ENCODE assay signal across 20 cellular contexts in the genomic region with DNA sequence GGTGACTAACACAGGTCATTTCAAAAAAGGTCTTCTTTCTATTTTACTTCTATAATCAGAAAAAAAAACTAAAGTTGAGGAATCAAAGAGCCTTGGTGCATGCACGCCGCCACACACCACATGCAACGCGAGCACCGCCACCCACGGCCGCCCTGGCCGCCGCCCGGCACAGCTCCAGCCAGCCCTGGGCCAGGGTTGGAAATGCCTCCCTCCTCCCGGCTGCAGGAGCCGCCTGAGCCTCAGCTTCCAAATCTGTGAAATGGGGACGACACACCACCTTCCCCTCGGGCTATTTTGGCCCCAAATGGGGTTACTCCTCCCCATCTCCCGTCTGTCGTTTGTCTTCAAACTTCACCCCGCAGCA. TPM values are rescaled to one million over a fixed set of nuclear protein-coding genes. Genes with fewer than 3 reads are reported as not detected.
DNase-seq lines count a peak whose midpoint lies in the region; ATAC-seq, FAIRE-seq and TF ChIP-seq lines count a peak whose summit lies in the region.
"Had no signal": no experiment of that assay in that cellular context is flagged by ENCODE, and none has a peak within 500 bp of the region (broad histone marks: within the 10 kb centered on the region; RNA-seq: fewer than 3 reads in every experiment).

No MANE protein-coding gene starts in this region.

- no peak for ATAC-seq in HepG2
- no peak for ATAC-seq in right lobe of liver
- no peak for ATAC-seq in HG03442 (IDR thresholded peaks at IDR 0.05; ENCODE audit: unreplicated experiment)
- ATAC-seq: A549; CD8-positive, alpha-beta T cell had no signal

- TF ChIP-seq POLR2A in HepG2 (IDR thresholded peaks at IDR 0.05; ENCODE audit: insufficient read depth in 1 of 2, low read depth in 2 of 2, low read length in 2 of 2) (no peak), right lobe of liver (IDR thresholded peaks at IDR 0.05) (no peak)

- H3K36me3 ChIP-seq in HepG2 (replicated peaks in 1 of 2; ENCODE audit: control insufficient read depth in 1 of 2, insufficient read depth in 2 of 2, low read length in 2 of 2): no peaks in the 10 kb centered on the region
- no peaks in the 10 kb centered on the region for H3K36me3 ChIP-seq in right lobe of liver
- no peaks in the 10 kb centered on the region for H3K36me3 ChIP-seq in osteoblast (ENCODE audit: insufficient read depth, low read length)
- H3K36me3 ChIP-seq: BLaER1 treated with 17β-estradiol and CSF1 and Interleukin-3, amounts not matched to agents 10 nM and 100 nM had no signal

- H3K9ac ChIP-seq in HepG2 (ENCODE audit: insufficient read depth, low read depth, low read length): no peak overlapping the region
- H3K9ac ChIP-seq: BLaER1 treated with 17β-estradiol and CSF1 and Interleukin-3, amounts not matched to agents 10 nM and 100 nM had no signal

- H2AFZ ChIP-seq in HepG2 (ENCODE audit: low read length): no peak overlapping the region
- no peak overlapping the region for H2AFZ ChIP-seq in osteoblast (ENCODE audit: low read length)

- no peak for FAIRE-seq in HepG2 (lab: Jason Lieb, UNC)
- FAIRE-seq: A549, D721Med, G401.6, GM12891, GM19239 had no signal

- POLR2A ChIA-PET in HepG2 (lab: Yijun Ruan, JAX): no interaction called here

- H3K4me1 ChIP-seq in HepG2 (ENCODE audit: insufficient read depth, low read length) (peaks cover 26% of the 10 kb centered on the region), right lobe of liver (no peaks in the 10 kb centered on the region), osteoblast (ENCODE audit: insufficient read depth, low read length) (no peaks in the 10 kb centered on the region)
- H3K4me1 ChIP-seq: A549; BLaER1 treated with 17β-estradiol and CSF1 and Interleukin-3, amounts not matched to agents 10 nM and 100 nM; Caco-2 had no signal

- H3K79me2 ChIP-seq in HepG2 (ENCODE audit: insufficient read depth, low read length): no peaks in the 10 kb centered on the region
- no peaks in the 10 kb centered on the region for H3K79me2 ChIP-seq in osteoblast (ENCODE audit: insufficient read depth, low read length)

- H3K27me3 ChIP-seq in HepG2 (ENCODE audit: control insufficient read depth in 1 of 2, insufficient read depth in 2 of 2, low read length in 2 of 2): peaks cover 6 to 44% of the 10 kb centered on the region in 2 experiments
- H3K27me3 ChIP-seq in right lobe of liver: no peaks in the 10 kb centered on the region
- no peaks in the 10 kb centered on the region for H3K27me3 ChIP-seq in osteoblast (ENCODE audit: insufficient read depth, low read length)
- H3K27me3 ChIP-seq: BLaER1 treated with 17β-estradiol and CSF1 and Interleukin-3, amounts not matched to agents 10 nM and 100 nM had no signal

- H3K27ac ChIP-seq in HepG2 (ENCODE audit: extremely low read length, insufficient read depth, low read length) (no peak overlapping the region), right lobe of liver (no peak overlapping the region), osteoblast (ENCODE audit: low read depth, low read length) (no peak overlapping the region)
- H3K27ac ChIP-seq: 22Rv1; A549; BLaER1 treated with 17β-estradiol and CSF1 and Interleukin-3, amounts not matched to agents 10 nM and 100 nM; C4-2B had no signal

- TF ChIP-seq CTCF in HepG2 (CRISPR knock-in tag; IDR thresholded peaks at IDR 0.05) (no peak), right lobe of liver (IDR thresholded peaks at IDR 0.05) (no peak), osteoblast (IDR thresholded peaks at IDR 0.05; ENCODE audit: extremely low read depth, low read depth, low read length) (no peak)

- no peak for DNase-seq in HepG2 (ENCODE audit: low spot score)
- no peak for DNase-seq in right lobe of liver
- peak; percentile 59 for DNase-seq in osteoblast (ENCODE audit: insufficient read length, low spot score, missing footprints)
- no peak for DNase-seq in cerebellum (ENCODE audit: low spot score)
- DNase-seq: AML-193; Caco-2; Calu3; CD4-positive, alpha-beta T cell; CD8-positive, alpha-beta T cell; DMS79 treated with DMSO at 0.1 percent for 48 hours; GF-D8 had no signal

- WGBS in HepG2 (ENCODE audit: low lambda C conversion rate): 40% methylated on average over 17 of the region's 17 CpGs
- 53% methylated on average over 4 of the region's 17 CpGs for WGBS in right lobe of liver (ENCODE audit: insufficient coverage, low coverage, low lambda C conversion rate, missing lambda C conversion rate)

- H3K4me3 ChIP-seq in HepG2 (replicated peaks in 1 of 3; ENCODE audit: insufficient read depth in 1 of 3, low read depth in 2 of 3, low read length in 3 of 3): no peak overlapping the region
- H3K4me3 ChIP-seq in right lobe of liver: no peak overlapping the region
- no peak overlapping the region for H3K4me3 ChIP-seq in osteoblast (ENCODE audit: insufficient read depth, low read length)
- H3K4me3 ChIP-seq: A549; BLaER1 treated with 17β-estradiol and CSF1 and Interleukin-3, amounts not matched to agents 10 nM and 100 nM had no signal

- intact Hi-C loops in HepG2 (cut with micrococcal nuclease; ENCODE audit: unreplicated experiment): no loop called here
- intact Hi-C loops in right lobe of liver (cut with DNase I): no loop called here

- H3K4me2 ChIP-seq in HepG2 (ENCODE audit: low read depth, low read length): no peak overlapping the region
- no peak overlapping the region for H3K4me2 ChIP-seq in osteoblast (ENCODE audit: insufficient read depth, low read length)
- H3K4me2 ChIP-seq: A549; BLaER1 treated with 17β-estradiol and CSF1 and Interleukin-3, amounts not matched to agents 10 nM and 100 nM had no signal

- no peak for TF ChIP-seq RAD21 in HepG2 (CRISPR knock-in tag; IDR thresholded peaks at IDR 0.05)

- no TSS peak for BruUV-seq in HepG2 (replicated peaks; lab: Mats Ljungman, UMichigan)

- H4K20me1 ChIP-seq in HepG2 (ENCODE audit: insufficient read depth, low read length): no peaks in the 10 kb centered on the region
- no peaks in the 10 kb centered on the region for H4K20me1 ChIP-seq in osteoblast (ENCODE audit: insufficient read depth, low read length)

- TF ChIP-seq EP300 in HepG2 (IDR thresholded peaks at IDR 0.05; ENCODE audit: low read depth in 2 of 2, low read length in 2 of 2): no peak
- TF ChIP-seq EP300 in HepG2 (CRISPR knock-in tag; IDR thresholded peaks at IDR 0.05; ENCODE audit: borderline replicate concordance): no peak

- CTCF ChIA-PET in HepG2 (lab: Yijun Ruan, JAX; ENCODE audit: low intra/inter-chr PET ratio, low total read pairs): no interaction called here

- in situ Hi-C loops in HepG2 (cut with HindIII; ENCODE audit: extremely low pct_ligation_motif_present, low pct_unique_long_range_greater_than_20kb): no loop called here

- H3K9me3 ChIP-seq in HepG2 (ENCODE audit: low read length): no peaks in the 10 kb centered on the region
- no peaks in the 10 kb centered on the region for H3K9me3 ChIP-seq in right lobe of liver
- H3K9me3 ChIP-seq in osteoblast (ENCODE audit: low read depth, low read length): no peaks in the 10 kb centered on the region
- H3K9me3 ChIP-seq: A549 had no signal

TF ChIP-seq in HepG2, 621 proteins besides CTCF, POLR2A, EP300 and RAD21:
- TF ChIP-seq NCOA2 (CRISPR knock-in tag; IDR thresholded peaks at IDR 0.05) (no peak), ZNF629 (CRISPR knock-in tag; conservative IDR thresholded peaks at IDR 0.05) (peak; percentile 66; the same call in 1 of the 2 replicates)
TF ChIP-seq in HepG2: peak in this region for 1.

RNA-seq across cellular contexts. Expression of a gene that starts 39.7 kb away (rescaled TPM):
- total RNA-seq in HepG2 (2016; rRNA removed; fragmentation: Illumina TruSeq; extraction: Trizol) (2.8 and 5.4 TPM in 2 replicates), right lobe of liver (10 to 100 TPM; 22.3 to 34.1 (median 27.5) TPM), osteoblast (26.8 and 28.2 TPM in 2 replicates), cerebellum (6.4 TPM)
- 0.62 and 0.71 TPM in 2 replicates for total RNA-seq in HepG2 (2016; cell fraction: cytosol; rRNA removed; fragmentation: Illumina TruSeq; extraction: Trizol; ENCODE audit: low read depth)
- total RNA-seq in HepG2 (2016; cell fraction: insoluble cytoplasmic fraction; rRNA removed; fragmentation: Illumina TruSeq; extraction: Trizol): 2.0 and 5.4 TPM in 2 replicates
- total RNA-seq in HepG2 (2016; cell fraction: membrane; rRNA removed; fragmentation: Illumina TruSeq; extraction: Trizol): 1.1 and 1.2 TPM in 2 replicates
- total RNA-seq in HepG2 (2016; cell fraction: nucleus; rRNA removed; fragmentation: Illumina TruSeq; extraction: Trizol): 6.3 and 8.0 TPM in 2 replicates
- 4.8 and 6.4 TPM in 2 replicates for polyA plus RNA-seq in HepG2 (2011; rRNA removed)
- 4.7 and 6.1 TPM in 2 replicates for polyA plus RNA-seq in HepG2 (2011; cell fraction: cytosol; rRNA removed)
- 14.1 and 16.0 TPM in 2 replicates for polyA plus RNA-seq in HepG2 (2011; cell fraction: nucleus; rRNA removed)
- polyA plus RNA-seq in HepG2 (2012): 4.4 and 4.5 TPM in 2 replicates
- 0.44 TPM in 2 replicates for polyA plus RNA-seq in HepG2 (2016; cell fraction: cytosol; fragmentation: Illumina TruSeq; extraction: Trizol; ENCODE audit: low read depth)
- 2.4 and 3.0 TPM in 2 replicates for polyA plus RNA-seq in HepG2 (2016; cell fraction: insoluble cytoplasmic fraction; fragmentation: Illumina TruSeq; extraction: Trizol; ENCODE audit: low read depth)
- 0.70 and 0.92 TPM in 2 replicates for polyA plus RNA-seq in HepG2 (2016; cell fraction: membrane; fragmentation: Illumina TruSeq; extraction: Trizol; ENCODE audit: low read depth)
- 14.4 and 14.5 TPM in 2 replicates for polyA plus RNA-seq in HepG2 (2016; cell fraction: nucleus; fragmentation: Illumina TruSeq; extraction: Trizol; ENCODE audit: insufficient read depth, low read depth)
- 9.0 and 18.8 TPM in 2 replicates for polyA minus RNA-seq in HepG2 (2011; rRNA and poly(A)+ RNA removed; ENCODE audit: low replicate concordance)
- 7.6 and 8.0 TPM in 2 replicates for polyA minus RNA-seq in HepG2 (2011; cell fraction: cytosol; rRNA and poly(A)+ RNA removed)
- polyA minus RNA-seq in HepG2 (2011; cell fraction: nucleus; rRNA and poly(A)+ RNA removed): 5.0 and 6.2 TPM in 2 replicates
